ENCODE assay signal across 24 cellular contexts in the genomic region with DNA sequence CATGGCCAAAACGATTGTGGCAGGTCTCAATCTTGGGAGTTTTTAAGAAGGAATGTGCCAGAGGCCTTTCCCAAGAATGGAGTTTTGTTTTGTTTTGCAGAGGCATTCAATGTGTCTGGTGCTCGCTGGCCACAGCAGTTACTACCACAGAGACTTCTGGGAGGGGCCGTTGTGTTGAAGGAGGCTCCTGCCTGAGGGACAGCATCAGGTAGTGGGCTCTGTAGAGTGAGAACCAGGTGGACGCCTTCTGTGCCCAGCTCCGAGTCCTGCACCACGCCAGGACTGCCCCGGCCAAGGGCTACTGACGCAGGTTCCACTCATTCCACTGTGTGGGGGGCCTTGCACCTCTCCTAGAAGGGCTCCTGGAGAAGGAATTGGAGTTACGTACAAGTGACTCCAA.
"Had no signal": no experiment of that assay in that cellular context is flagged by ENCODE, and none has a peak within 500 bp of the region (broad histone marks: within the 10 kb centered on the region; RNA-seq: fewer than 3 reads in every experiment).

No MANE protein-coding gene starts in this region.

- H3K4me3 ChIP-seq: colonic mucosa, esophagus squamous epithelium, gastrocnemius medialis, heart left ventricle, hepatocyte, left lung, lower lobe of right lung, mucosa of descending colon had no signal

- H2AFZ ChIP-seq: hepatocyte had no signal

- ATAC-seq: effector memory CD8-positive, alpha-beta T cell; esophagus mucosa; gastrocnemius medialis; heart left ventricle; left cardiac atrium; left lung; left ventricle myocardium superior; lower lobe of right lung; mucosa of descending colon had no signal

- H3K9me3 ChIP-seq: colonic mucosa, esophagus squamous epithelium, gastrocnemius medialis, heart left ventricle, left lung, lower lobe of right lung, mucosa of descending colon had no signal

- DNase-seq: colonic mucosa; cortex of kidney; effector CD8-positive, alpha-beta T cell; effector memory CD8-positive, alpha-beta T cell; endodermal cell; erythroblast; esophagus squamous epithelium; foreskin fibroblast; foreskin melanocyte; gastrocnemius medialis; heart left ventricle; hypothalamus; immature natural killer cell; left cardiac atrium; left lung; left ventricle myocardium superior; lower lobe of right lung; mesenchymal stem cell; mucosa of descending colon; naive B cell had no signal

- FAIRE-seq: keratinocyte had no signal

- H3K4me1 ChIP-seq: colonic mucosa, esophagus squamous epithelium, gastrocnemius medialis, lower lobe of right lung had no signal

- H3K27me3 ChIP-seq: colonic mucosa, esophagus squamous epithelium, gastrocnemius medialis, heart left ventricle, hepatocyte, left lung had no signal

- H3K36me3 ChIP-seq: colonic mucosa, esophagus squamous epithelium, gastrocnemius medialis, heart left ventricle, left lung, lower lobe of right lung had no signal

- H3K27ac ChIP-seq: colonic mucosa, epithelial cell of prostate, esophagus squamous epithelium, gastrocnemius medialis, heart left ventricle, hepatocyte, left lung, lower lobe of right lung had no signal

- H3K79me2 ChIP-seq: hepatocyte had no signal

- H3K4me2 ChIP-seq: hepatocyte had no signal
